In the genomic region with DNA sequence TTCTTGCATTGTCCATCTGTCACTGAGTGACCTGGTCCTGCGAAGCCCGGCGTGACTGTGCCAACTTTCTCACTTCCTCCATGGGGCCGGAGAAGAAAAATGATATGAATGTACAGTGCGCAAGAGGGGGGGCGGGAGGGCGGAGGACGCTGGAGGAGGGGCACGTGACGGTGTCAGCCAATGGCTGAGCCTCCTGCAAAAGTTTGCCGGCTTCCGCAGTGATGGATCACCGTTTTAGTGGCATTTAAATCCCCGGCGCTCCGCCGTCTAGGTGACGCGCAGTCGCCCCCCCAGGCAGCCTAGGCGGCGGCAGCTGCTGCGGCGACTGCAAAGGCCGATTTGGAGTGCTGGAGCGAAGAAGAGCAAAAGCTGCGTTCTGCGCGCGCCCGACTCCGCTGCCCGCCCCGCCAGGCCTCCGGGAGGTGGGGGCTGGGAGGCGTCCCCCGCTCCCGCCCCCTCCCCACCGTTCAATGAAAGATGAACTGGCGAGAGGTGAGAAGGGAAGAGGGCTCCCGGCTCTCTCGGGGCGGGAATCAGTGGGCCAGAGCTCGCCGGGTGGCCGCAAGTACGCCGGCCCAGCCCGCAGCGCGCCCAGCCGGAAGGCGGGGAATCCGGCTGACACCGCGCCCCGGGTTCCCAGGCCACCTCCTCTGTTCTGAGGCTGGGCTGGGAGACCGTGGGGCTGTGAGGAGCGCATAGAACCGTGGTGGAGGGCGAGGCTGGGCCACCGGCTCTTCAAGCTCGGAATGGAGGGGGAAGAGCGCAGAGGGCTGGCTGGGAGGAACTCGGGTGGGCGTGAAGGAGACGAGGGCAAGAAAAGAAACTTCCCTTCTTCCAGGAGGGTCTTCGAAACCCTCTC, we compare ENCODE assay signal across 8 cellular contexts. TPM values are rescaled to one million over a fixed set of nuclear protein-coding genes. Genes with fewer than 3 reads are reported as not detected.
DNase-seq lines count a peak whose midpoint lies in the region; ATAC-seq and TF ChIP-seq lines count a peak whose summit lies in the region.

A gene (minus strand): TSS at position 104 of the 859 bp plus-strand sequence. CDS start 88 bp downstream, at position 16.

- peak within 1 kb of the TSS; percentile 73 to 84 for H3K4me3 ChIP-seq in CD4-positive, alpha-beta memory T cell (ENCODE audit: low read length in 2 of 2)
- H3K4me3 ChIP-seq in epithelial cell of esophagus (ENCODE audit: low read length) = peak within 1 kb of the TSS; percentile 81

- peaks cover 5% of the 10 kb centered on the region for H3K27me3 ChIP-seq in CD4-positive, alpha-beta memory T cell (ENCODE audit: insufficient read depth, low read length)

- no peaks in the 10 kb centered on the region for H3K9me3 ChIP-seq in CD4-positive, alpha-beta memory T cell (ENCODE audit: control insufficient read depth in 1 of 2, low read length in 2 of 2)

- peaks cover 16 to 24% of the 10 kb centered on the region in 2 donors for H3K36me3 Mint-ChIP-seq in CD4-positive, alpha-beta memory T cell
- peaks cover 24% of the 10 kb centered on the region for H3K36me3 Mint-ChIP-seq in stimulated activated memory B cell treated with anti-CD40 and anti-IgM and Interleukin-4, amounts not matched to agents 10 μg/mL and 1 μg/mL and 100 μg/mL, for 72 hours

- CTCF ChIA-PET in CD4-positive, alpha-beta memory T cell (lab: Charles Lee; ENCODE audit: partially characterized antibody) = interaction anchor here (1.4 kb wide), 1 partner anchor 10 kb away, joined by 4 read pairs; no protein-coding TSS in a partner anchor

- peak within 1 kb of the TSS; percentile 36 for H3K27ac ChIP-seq in CD4-positive, alpha-beta memory T cell (ENCODE audit: low read depth, low read length)

- peak within 1 kb of the TSS; percentile 86 to 96 (median 93) for H3K4me3 Mint-ChIP-seq in CD4-positive, alpha-beta memory T cell
- peak within 1 kb of the TSS; percentile 88 for H3K4me3 Mint-ChIP-seq in stimulated activated memory B cell treated with anti-CD40 and anti-IgM and Interleukin-4, amounts not matched to agents 10 μg/mL and 1 μg/mL and 100 μg/mL, for 72 hours

- H3K4me1 ChIP-seq in CD4-positive, alpha-beta memory T cell (ENCODE audit: insufficient read depth, low read length) = peaks cover 23% of the 10 kb centered on the region

- peaks cover 11 to 46% (median 28%) of the 10 kb centered on the region in 4 donors for H3K4me1 Mint-ChIP-seq in CD4-positive, alpha-beta memory T cell
- H3K4me1 Mint-ChIP-seq in stimulated activated memory B cell treated with anti-CD40 and anti-IgM and Interleukin-4, amounts not matched to agents 10 μg/mL and 1 μg/mL and 100 μg/mL, for 72 hours = peaks cover 43% of the 10 kb centered on the region

- DNase-seq in CD4-positive, alpha-beta memory T cell = peak; percentile 71 to 81 (median 74)
- DNase-seq in NCI-H748 treated with DMSO at 0.1 percent for 48 hours (lab: John Stamatoyannopoulos, UW) = peak; percentile 72
- peak; percentile 81 for DNase-seq in activated CD8-positive, alpha-beta memory T cell treated with anti-CD3 and anti-CD28 coated beads for 24 hours
- peak; percentile 94 for DNase-seq in epithelial cell of esophagus (ENCODE audit: low read depth)
- peak; percentile 96 for DNase-seq in myocyte (ENCODE audit: low read depth)

- H3K27me3 Mint-ChIP-seq in CD4-positive, alpha-beta memory T cell = peaks cover 33 to 61% of the 10 kb centered on the region in 2 donors
- peaks cover 86% of the 10 kb centered on the region for H3K27me3 Mint-ChIP-seq in stimulated activated memory B cell treated with anti-CD40 and anti-IgM and Interleukin-4, amounts not matched to agents 10 μg/mL and 1 μg/mL and 100 μg/mL, for 72 hours

- TF ChIP-seq CTCF in epithelial cell of esophagus (IDR thresholded peaks at IDR 0.05; ENCODE audit: insufficient read depth, low read depth, low read length, missing control alignments) = no peak

- H3K36me3 ChIP-seq in CD4-positive, alpha-beta memory T cell (ENCODE audit: insufficient read depth, low read length) = no peaks in the 10 kb centered on the region

- peaks cover 0 to 3% (median 0%) of the 10 kb centered on the region in 8 donors for H3K9me3 Mint-ChIP-seq in CD4-positive, alpha-beta memory T cell
- H3K9me3 Mint-ChIP-seq in stimulated activated memory B cell treated with anti-CD40 and anti-IgM and Interleukin-4, amounts not matched to agents 10 μg/mL and 1 μg/mL and 100 μg/mL, for 72 hours = no peaks in the 10 kb centered on the region

- POLR2A ChIA-PET in CD4-positive, alpha-beta memory T cell (lab: Charles Lee; ENCODE audit: partially characterized antibody) = interaction anchor here (1.1 to 1.9 kb wide), 2 partner anchors 35 to 232 kb away, joined by 4 to 6 read pairs; a partner anchor contains a TSS

- ATAC-seq in GM19397 (IDR thresholded peaks at IDR 0.05; ENCODE audit: unreplicated experiment) (peak; percentile 85), HG03469 (IDR thresholded peaks at IDR 0.05; ENCODE audit: unreplicated experiment) (peak; percentile 90)
- ATAC-seq in stimulated activated memory B cell treated with anti-CD40 and anti-IgM and Interleukin-4, amounts not matched to agents 10 μg/mL and 1 μg/mL and 100 μg/mL, for 72 hours = peak; percentile 92

- H3K27ac Mint-ChIP-seq in CD4-positive, alpha-beta memory T cell = peak within 1 kb of the TSS; percentile 67 to 90 (median 87)
- H3K27ac Mint-ChIP-seq in stimulated activated memory B cell treated with anti-CD40 and anti-IgM and Interleukin-4, amounts not matched to agents 10 μg/mL and 1 μg/mL and 100 μg/mL, for 72 hours = peak within 1 kb of the TSS; percentile 82

- intact Hi-C loops in CD4-positive, alpha-beta memory T cell (cut with micrococcal nuclease) = loop anchor here (1.0 to 5.0 kb wide), 2 partner anchors 66 to 232 kb away; a partner anchor contains a TSS

RNA-seq across cellular contexts. Expression of the gene that starts here (rescaled TPM):
- under 1 TPM; 0.73 to 0.75 TPM for total RNA-seq in CD4-positive, alpha-beta memory T cell
- under 1 TPM; 0.49 to 0.68 TPM for polyA plus RNA-seq in CD4-positive, alpha-beta memory T cell
- total RNA-seq in myocyte = 4.5 and 5.5 TPM in 2 replicates
- 3.3 TPM for polyA plus RNA-seq in myocyte (2012)

Comparison
In these comparisons a context has a peak if more than half of its experiments do, and no peak if none do; other contexts are left out.
1. Peak in every context shown above with its lines: DNase-seq, ATAC-seq, H3K4me3 ChIP-seq and H3K27ac ChIP-seq.
2. Peak in DNase-seq, H3K4me3 ChIP-seq and H3K27ac ChIP-seq in CD4-positive, alpha-beta memory T cell; RNA of the gene not detected or under 1 TPM.